ENCODE assay signal across 1 cellular context in genomic region chr19:49640113-49640898, GRCh38.
A peak's percentile ranks its signal among the peaks of the same experiment; 100 is the strongest.
TF ChIP-seq lines count a peak whose summit lies in the region.

RRAS (minus strand) TSS chr19:49640143; CDS start chr19:49640098, 45 bp downstream.

TF ChIP-seq in HEK293, 187 proteins besides CTCF, POLR2A, EP300 and RAD21 (continued from another document and continues in another):
- TF ChIP-seq KLF17 (tag by site-specific recombination; IDR thresholded peaks at IDR 0.05) (peak; percentile 88), ZNF324 (tag by site-specific recombination; IDR thresholded peaks at IDR 0.05) (peak; percentile 97), GLI2 (tag by site-specific recombination; IDR thresholded peaks at IDR 0.05; ENCODE audit: borderline replicate concordance, low read depth) (no peak), ZBTB20 (tag by site-specific recombination; IDR thresholded peaks at IDR 0.05) (peak; percentile 95), ZNF223 (tag by site-specific recombination; IDR thresholded peaks at IDR 0.05) (no peak), ZNF692 (tag by site-specific recombination; IDR thresholded peaks at IDR 0.05) (peak; percentile 98), PATZ1 (tag by site-specific recombination; IDR thresholded peaks at IDR 0.05) (peak; percentile 100), ZNF707 (tag by site-specific recombination; IDR thresholded peaks at IDR 0.05) (no peak), ZNF37A (tag by site-specific recombination; IDR thresholded peaks at IDR 0.05) (no peak), ZNF138 (tag by site-specific recombination; IDR thresholded peaks at IDR 0.05; ENCODE audit: borderline replicate concordance) (no peak), AEBP2 (tag by site-specific recombination; IDR thresholded peaks at IDR 0.05; ENCODE audit: borderline replicate concordance) (no peak), BCL11B (tag by site-specific recombination; IDR thresholded peaks at IDR 0.05; ENCODE audit: low read depth) (peak; percentile 90), ZNF112 (tag by site-specific recombination; IDR thresholded peaks at IDR 0.05) (no peak), ZNF580 (tag by site-specific recombination; IDR thresholded peaks at IDR 0.05) (peak; percentile 82), ZNF391 (tag by site-specific recombination; IDR thresholded peaks at IDR 0.05; ENCODE audit: borderline replicate concordance, low read depth) (peak; percentile 73; the same call in 1 of the 2 replicates), HOXC10 (CRISPR knock-in tag; IDR thresholded peaks at IDR 0.05) (no peak), ZNF561 (tag by site-specific recombination; IDR thresholded peaks at IDR 0.05; ENCODE audit: borderline replicate concordance) (peak; percentile 24; the same call in 1 of the 2 replicates), ZNF629 (tag by site-specific recombination; IDR thresholded peaks at IDR 0.05) (peak; percentile 93), SALL2 (tag by site-specific recombination; IDR thresholded peaks at IDR 0.05; ENCODE audit: borderline replicate concordance) (no peak), ZSCAN4 (tag by site-specific recombination; IDR thresholded peaks at IDR 0.05) (peak; percentile 37), ZNF114 (tag by site-specific recombination; IDR thresholded peaks at IDR 0.05) (no peak), ZNF488 (tag by site-specific recombination; IDR thresholded peaks at IDR 0.05) (no peak), ZFP37 (tag by site-specific recombination; IDR thresholded peaks at IDR 0.05) (peak; percentile 92; the same call in 1 of the 2 replicates), ZBTB1 (tag by site-specific recombination; IDR thresholded peaks at IDR 0.05) (no peak), ZNF654 (tag by site-specific recombination; IDR thresholded peaks at IDR 0.05; ENCODE audit: low read depth) (no peak), ZNF423 (tag by site-specific recombination; IDR thresholded peaks at IDR 0.05) (no peak), ZNF529 (tag by site-specific recombination; IDR thresholded peaks at IDR 0.05; ENCODE audit: insufficient replicate concordance) (no peak), ZNF621 (tag by site-specific recombination; IDR thresholded peaks at IDR 0.05) (no peak), ZNF239 (tag by site-specific recombination; IDR thresholded peaks at IDR 0.05) (no peak), PRDM10 (tag by site-specific recombination; IDR thresholded peaks at IDR 0.05) (peak; percentile 63), ZNF449 (tag by site-specific recombination; IDR thresholded peaks at IDR 0.05) (no peak; the same call in 1 of the 2 replicates), ZNF560 (tag by site-specific recombination; IDR thresholded peaks at IDR 0.05; ENCODE audit: borderline replicate concordance) (no peak), ZNF140 (tag by site-specific recombination; IDR thresholded peaks at IDR 0.05) (no peak), ZNF639 (tag by site-specific recombination; IDR thresholded peaks at IDR 0.05) (peak; percentile 69; the same call in 1 of the 2 replicates), ZNF747 (tag by site-specific recombination; IDR thresholded peaks at IDR 0.05) (no peak), ZNF148 (tag by site-specific recombination; IDR thresholded peaks at IDR 0.05; ENCODE audit: borderline replicate concordance) (no peak), ZNF394 (tag by site-specific recombination; IDR thresholded peaks at IDR 0.05; ENCODE audit: borderline replicate concordance) (peak; percentile 100), GLIS2 (tag by site-specific recombination; IDR thresholded peaks at IDR 0.05) (peak; percentile 70), SP3 (tag by site-specific recombination; IDR thresholded peaks at IDR 0.05) (peak; percentile 86), ZNF292 (tag by site-specific recombination; IDR thresholded peaks at IDR 0.05; ENCODE audit: borderline replicate concordance, low read depth) (no peak), ZNF366 (tag by site-specific recombination; conservative IDR thresholded peaks at IDR 0.05) (peak; percentile 97), KLF10 (tag by site-specific recombination; IDR thresholded peaks at IDR 0.05) (peak; percentile 80), ZNF16 (tag by site-specific recombination; IDR thresholded peaks at IDR 0.05; ENCODE audit: low read depth) (no peak), ZNF704 (tag by site-specific recombination; IDR thresholded peaks at IDR 0.05) (no peak)
